In genomic region chr17:38452719-38453118, GRCh38 we compare ENCODE assay signal across 2 cellular contexts.
TF ChIP-seq lines count a peak whose summit lies in the region.

No MANE protein-coding gene starts in this region.

TF ChIP-seq in liver, 16 proteins besides CTCF, POLR2A, EP300 and RAD21 (continued from another document):
- TF ChIP-seq REST (IDR thresholded peaks at IDR 0.05) (no peak), RXRA (IDR thresholded peaks at IDR 0.05) (no peak), NR2F2 (IDR thresholded peaks at IDR 0.05) (no peak), TAF1 (conservative IDR thresholded peaks at IDR 0.05) (no peak), EGR1 (IDR thresholded peaks at IDR 0.05; ENCODE audit: low read depth in 2 of 2) (no peak), SP1 (IDR thresholded peaks at IDR 0.05) (no peak), HNF4A (conservative IDR thresholded peaks at IDR 0.05) (no peak), ZBTB33 (IDR thresholded peaks at IDR 0.05) (no peak), FOXA2 (IDR thresholded peaks at IDR 0.05) (no peak), ATF3 (IDR thresholded peaks at IDR 0.05) (no peak), GABPA (IDR thresholded peaks at IDR 0.05 in 1 of 2, conservative IDR thresholded peaks at IDR 0.05 in 1 of 2) (no peak), HNF4G (IDR thresholded peaks at IDR 0.05) (no peak), FOXA1 (IDR thresholded peaks at IDR 0.05) (no peak)

TF ChIP-seq in HepG2, 621 proteins besides CTCF, POLR2A, EP300 and RAD21 (continued from another document):
- TF ChIP-seq ZNF740 (CRISPR knock-in tag; IDR thresholded peaks at IDR 0.05) (no peak), SALL2 (CRISPR knock-in tag; IDR thresholded peaks at IDR 0.05) (no peak), E2F1 (CRISPR knock-in tag; IDR thresholded peaks at IDR 0.05) (no peak), IKZF5 (CRISPR knock-in tag; IDR thresholded peaks at IDR 0.05) (no peak), SIN3B (IDR thresholded peaks at IDR 0.05; ENCODE audit: low read length) (no peak), ZNF619 (CRISPR knock-in tag; IDR thresholded peaks at IDR 0.05) (no peak), FUBP1 (CRISPR knock-in tag; IDR thresholded peaks at IDR 0.05; ENCODE audit: borderline replicate concordance) (no peak)
